Comparison of ENCODE assay signal across 1 cellular context in the genomic region with DNA sequence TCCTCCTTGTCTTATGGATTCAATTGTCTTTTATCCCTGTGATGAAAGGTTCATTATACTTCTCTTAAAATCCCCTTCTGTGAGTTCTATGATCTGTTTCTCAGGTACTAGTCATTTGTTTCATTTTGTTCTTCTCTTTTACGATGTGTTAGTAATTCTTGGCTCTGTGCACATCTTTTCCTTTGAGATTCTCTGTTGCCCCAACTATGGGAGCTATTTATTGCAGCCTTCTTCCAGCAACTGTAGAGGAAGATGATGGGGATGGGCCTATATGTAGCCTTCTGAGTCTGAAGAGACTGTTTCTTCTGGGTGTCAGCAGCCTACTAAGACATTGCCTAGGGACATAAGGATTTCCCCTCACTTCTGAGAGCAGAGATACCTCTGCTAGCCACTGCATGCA.
TF ChIP-seq lines count a peak whose summit lies in the region.

No MANE protein-coding gene starts in this region.

TF ChIP-seq in GM12878, 131 proteins besides CTCF, POLR2A, EP300 and RAD21:
- no peak for TF ChIP-seq FOXM1 (IDR thresholded peaks at IDR 0.05; ENCODE audit: low read depth, low read length)
- TF ChIP-seq IKZF2 (IDR thresholded peaks at IDR 0.05) = 0 out of 4 replicates have a peak, but pooled peaks have one; percentile 29 to 30
- TF ChIP-seq CHD2 (IDR thresholded peaks at IDR 0.05; ENCODE audit: borderline replicate concordance, low read depth, low read length) = no peak
- no peak for TF ChIP-seq PAX8 (IDR thresholded peaks at IDR 0.05)
- TF ChIP-seq EED (IDR thresholded peaks at IDR 0.05; ENCODE audit: low read depth) = peak; percentile 52
- TF ChIP-seq BMI1 (IDR thresholded peaks at IDR 0.05; ENCODE audit: borderline replicate concordance) = no peak
- TF ChIP-seq, protein P1, sequence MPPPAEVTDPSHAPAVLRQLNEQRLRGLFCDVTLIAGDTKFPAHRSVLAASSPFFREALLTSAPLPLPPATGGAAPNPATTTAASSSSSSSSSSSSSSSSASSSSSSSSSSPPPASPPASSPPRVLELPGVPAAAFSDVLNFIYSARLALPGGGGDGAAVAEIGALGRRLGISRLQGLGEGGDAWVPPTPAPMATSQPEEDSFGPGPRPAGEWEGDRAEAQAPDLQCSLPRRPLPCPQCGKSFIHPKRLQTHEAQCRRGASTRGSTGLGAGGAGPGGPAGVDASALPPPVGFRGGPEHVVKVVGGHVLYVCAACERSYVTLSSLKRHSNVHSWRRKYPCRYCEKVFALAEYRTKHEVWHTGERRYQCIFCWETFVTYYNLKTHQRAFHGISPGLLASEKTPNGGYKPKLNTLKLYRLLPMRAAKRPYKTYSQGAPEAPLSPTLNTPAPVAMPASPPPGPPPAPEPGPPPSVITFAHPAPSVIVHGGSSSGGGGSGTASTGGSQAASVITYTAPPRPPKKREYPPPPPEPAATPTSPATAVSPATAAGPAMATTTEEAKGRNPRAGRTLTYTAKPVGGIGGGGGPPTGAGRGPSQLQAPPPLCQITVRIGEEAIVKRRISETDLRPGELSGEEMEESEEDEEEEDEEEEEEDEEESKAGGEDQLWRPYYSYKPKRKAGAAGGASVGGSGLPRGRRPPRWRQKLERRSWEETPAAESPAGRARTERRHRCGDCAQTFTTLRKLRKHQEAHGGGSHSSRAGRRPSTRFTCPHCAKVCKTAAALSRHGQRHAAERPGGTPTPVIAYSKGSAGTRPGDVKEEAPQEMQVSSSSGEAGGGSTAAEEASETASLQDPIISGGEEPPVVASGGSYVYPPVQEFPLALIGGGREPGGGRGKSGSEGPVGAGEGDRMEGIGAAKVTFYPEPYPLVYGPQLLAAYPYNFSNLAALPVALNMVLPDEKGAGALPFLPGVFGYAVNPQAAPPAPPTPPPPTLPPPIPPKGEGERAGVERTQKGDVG (CRISPR knock-in tag; IDR thresholded peaks at IDR 0.05) = no peak
- TF ChIP-seq NFIC (IDR thresholded peaks at IDR 0.05; ENCODE audit: low read depth, low read length) = no peak
- no peak for TF ChIP-seq CBFB (IDR thresholded peaks at IDR 0.05; ENCODE audit: low read depth)
- TF ChIP-seq EGR1 (IDR thresholded peaks at IDR 0.05; ENCODE audit: borderline replicate concordance in 1 of 2, low read depth in 2 of 2, low read length in 2 of 2) = no peak
- TF ChIP-seq NFYA (IDR thresholded peaks at IDR 0.05; ENCODE audit: borderline replicate concordance, low read depth, low read length) = no peak
